In genomic region chr2:1837022-1837421, GRCh38 we compare ENCODE assay signal across 21 cellular contexts.
A peak's percentile ranks its signal among the peaks of the same experiment; 100 is the strongest.
DNase-seq lines count a peak whose midpoint lies in the region; ATAC-seq and TF ChIP-seq lines count a peak whose summit lies in the region.
"Had no signal": no experiment of that assay in that cellular context is flagged by ENCODE, and none has a peak within 500 bp of the region (broad histone marks: within the 10 kb centered on the region; RNA-seq: fewer than 3 reads in every experiment).

No MANE protein-coding gene starts in this region.

- H3K4me1 ChIP-seq in Caco-2 (no peaks in the 10 kb centered on the region), IMR-90 (ENCODE audit: control insufficient read depth, insufficient read depth, low read length) (no peaks in the 10 kb centered on the region; the same call in 1 of the 2 replicates), adipocyte (ENCODE audit: control insufficient read depth, insufficient read depth, low read length) (peaks cover 7% of the 10 kb centered on the region), uterus (no peaks in the 10 kb centered on the region)
- H3K4me1 ChIP-seq: testis had no signal

- H2BK120ac ChIP-seq in IMR-90 (ENCODE audit: low read depth, low read length), result no peak overlapping the region

- H3K27me3 Mint-ChIP-seq in Caco-2 (ENCODE audit: insufficient read depth, unreplicated experiment) (peaks cover 6% of the 10 kb centered on the region), nephron progenitor cell (ENCODE audit: low read depth, poor library complexity) (peaks cover 16% of the 10 kb centered on the region)
- H3K27me3 Mint-ChIP-seq: dendritic cell treated with granulocyte-macrophage colony-stimulating factor and Interleukin-4, amounts not matched to agents 40 ng/mL and 50 ng/mL, for 4 days had no signal

- no peak overlapping the region for H2BK15ac ChIP-seq in IMR-90 (ENCODE audit: low read depth, low read length)

- H3K27me3 ChIP-seq in Caco-2 (replicated peaks; ENCODE audit: control insufficient read depth, insufficient read depth, low read length) (no peaks in the 10 kb centered on the region), IMR-90 (ENCODE audit: control insufficient read depth, insufficient read depth, low read length) (peaks cover 3% of the 10 kb centered on the region; the same call in 1 of the 2 replicates), adipocyte (replicated peaks; ENCODE audit: control insufficient read depth, insufficient read depth, low read length) (peaks cover 10% of the 10 kb centered on the region), uterus (no peaks in the 10 kb centered on the region), MG63 (no peaks in the 10 kb centered on the region)
- H3K27me3 ChIP-seq: testis had no signal

- in situ Hi-C loops in IMR-90 (cut with MboI; ENCODE audit: low sequenced_read_pairs), result loop anchor here (25.0 kb wide), 1 partner anchor 900 kb away; no protein-coding TSS in a partner anchor

- H2AFZ ChIP-seq in IMR-90 (replicated peaks; ENCODE audit: low read length, poor library complexity), result peak overlapping the region; percentile 49

- H2BK20ac ChIP-seq in IMR-90 (ENCODE audit: low read depth, low read length), result no peak overlapping the region

- WGBS in IMR-90 (ENCODE audit: extremely low coverage in 2 of 2, insufficient read length in 1 of 2), 2 experiments, result no CpG with 5 or more reads among the region's 8 CpGs

- H4K91ac ChIP-seq in IMR-90 (ENCODE audit: insufficient read depth, low read depth, low read length), result no peak overlapping the region

- H3K27ac ChIP-seq in IMR-90 (ENCODE audit: insufficient read depth, low read length) (no peak overlapping the region), uterus (no peak overlapping the region)
- H3K27ac ChIP-seq: esophagus squamous epithelium, heart left ventricle, testis had no signal

- TF ChIP-seq POLR2A in IMR-90 (IDR thresholded peaks at IDR 0.05; ENCODE audit: low read depth, low read length) (no peak), uterus (IDR thresholded peaks at IDR 0.05) (no peak)

- no peak overlapping the region for H4K5ac ChIP-seq in IMR-90 (ENCODE audit: low read depth, low read length)

- no peak overlapping the region for H3K23ac ChIP-seq in IMR-90 (ENCODE audit: low read depth, low read length)

- no peak for TF ChIP-seq RAD21 in IMR-90 (IDR thresholded peaks at IDR 0.05; ENCODE audit: low read length)

- H3K9me3 Mint-ChIP-seq in Caco-2 (ENCODE audit: unreplicated experiment), result peaks cover 8% of the 10 kb centered on the region
- no peaks in the 10 kb centered on the region for H3K9me3 Mint-ChIP-seq in nephron progenitor cell
- H3K9me3 Mint-ChIP-seq: dendritic cell treated with granulocyte-macrophage colony-stimulating factor and Interleukin-4, amounts not matched to agents 40 ng/mL and 50 ng/mL, for 4 days had no signal

- H3K36me3 Mint-ChIP-seq in Caco-2 (ENCODE audit: insufficient read depth, unreplicated experiment) (no peaks in the 10 kb centered on the region), nephron progenitor cell (ENCODE audit: low read depth) (no peaks in the 10 kb centered on the region)

- H3K14ac ChIP-seq in IMR-90 (replicated peaks; ENCODE audit: low read depth, low read length), result no peak overlapping the region

- peak; percentile 49; the same call in 1 of the 2 replicates for ATAC-seq in IMR-90 (ENCODE audit: low read depth)
- no peak for ATAC-seq in HG03354 (IDR thresholded peaks at IDR 0.05; ENCODE audit: poor library complexity, severe bottlenecking, unreplicated experiment)
- ATAC-seq: PC-3, SK-N-SH treated with all-trans-retinoic acid at 6 μM for 48 hours had no signal

- no peaks in the 10 kb centered on the region for H3K4me1 Mint-ChIP-seq in Caco-2 (ENCODE audit: low read depth, unreplicated experiment)
- peaks cover 43% of the 10 kb centered on the region for H3K4me1 Mint-ChIP-seq in nephron progenitor cell
- H3K4me1 Mint-ChIP-seq: B cell had no signal

- DNase-seq in Caco-2, result peak in 1 of 2 experiments; percentile 2
- DNase-seq in IMR-90, result no peak
- peak; percentile 40 for DNase-seq in adipocyte (ENCODE audit: low read depth)
- no peak for DNase-seq in nephron progenitor cell
- no peak for DNase-seq in uterus
- no peak for DNase-seq in MG63
- DNase-seq in dermis blood vessel endothelial cell, result no peak
- DNase-seq: activated CD4-positive, alpha-beta T cell treated with anti-CD3 and anti-CD28 coated beads for 4 hours; activated CD8-positive, alpha-beta memory T cell treated with anti-CD3 and anti-CD28 coated beads, Interleukin-2, amount 50 U/mL, for 48 hours; esophagus squamous epithelium; heart left ventricle; kidney glomerular epithelial cell; MM.1S; NCI-H446; PC-3; stimulated activated CD4-positive, alpha-beta T cell treated with anti-CD3 and anti-CD28 coated beads, Interleukin-4, amount 100 ng/mL, for 4 hours; testis had no signal

- H4K8ac ChIP-seq in IMR-90 (ENCODE audit: low read depth in 2 of 2, low read length in 2 of 2), result no peak overlapping the region

- CTCF ChIA-PET in Caco-2 (lab: Charles Lee) (interaction anchor here (1.0 kb wide), 1 partner anchor 8 kb away, joined by 3 read pairs; no protein-coding TSS in a partner anchor), IMR-90 (lab: Yijun Ruan, JAX) (no interaction called here)

- H3K36me3 ChIP-seq in Caco-2 (ENCODE audit: control insufficient read depth, insufficient read depth, low read length) (no peaks in the 10 kb centered on the region; the same call in 1 of the 2 replicates), IMR-90 (ENCODE audit: control insufficient read depth, insufficient read depth, low read length) (no peaks in the 10 kb centered on the region), adipocyte (ENCODE audit: control insufficient read depth, insufficient read depth, low read length, severe bottlenecking) (no peaks in the 10 kb centered on the region), uterus (no peaks in the 10 kb centered on the region), MG63 (no peaks in the 10 kb centered on the region)
- H3K36me3 ChIP-seq: esophagus squamous epithelium, heart left ventricle had no signal

- peak overlapping the region; percentile 57 for H2AK9ac ChIP-seq in IMR-90 (replicated peaks; ENCODE audit: low read depth, low read length, poor library complexity)

- no peak overlapping the region for H2BK5ac ChIP-seq in IMR-90 (ENCODE audit: low read depth, low read length, poor library complexity, severe bottlenecking)

- intact Hi-C loops in Caco-2 (cut with micrococcal nuclease; ENCODE audit: unreplicated experiment) (no loop called here), IMR-90 (cut with micrococcal nuclease) (no loop called here), uterus (cut with DNase I; ENCODE audit: low total_unique reads) (no loop called here)

- no peak overlapping the region for H3K56ac ChIP-seq in IMR-90 (ENCODE audit: extremely low read depth, insufficient read depth, low read length)

- H3K4me3 Mint-ChIP-seq in Caco-2 (ENCODE audit: unreplicated experiment), result peak overlapping the region; percentile 12
- H3K4me3 Mint-ChIP-seq in nephron progenitor cell, result peak overlapping the region; percentile 16
- H3K4me3 Mint-ChIP-seq: B cell; dendritic cell treated with granulocyte-macrophage colony-stimulating factor and Interleukin-4, amounts not matched to agents 40 ng/mL and 50 ng/mL, for 4 days had no signal

- TF ChIP-seq CTCF in Caco-2 (IDR thresholded peaks at IDR 0.05; ENCODE audit: insufficient read depth in 1 of 2, low read depth in 1 of 2, low read length in 1 of 2, severe bottlenecking in 1 of 2, unreplicated experiment in 1 of 2) (no peak), IMR-90 (conservative IDR thresholded peaks at IDR 0.05; ENCODE audit: low read depth, low read length) (no peak), nephron progenitor cell (IDR thresholded peaks at IDR 0.05) (no peak), uterus (IDR thresholded peaks at IDR 0.05) (no peak)

- dilution Hi-C loops in IMR-90 (cut with HindIII; ENCODE audit: low sequenced_read_pairs, unreplicated experiment), result no loop called here

- H3K9me3 ChIP-seq in Caco-2, result no peaks in the 10 kb centered on the region
- H3K9me3 ChIP-seq in IMR-90 (ENCODE audit: control insufficient read depth, insufficient read depth, low read length), result no peaks in the 10 kb centered on the region
- no peaks in the 10 kb centered on the region for H3K9me3 ChIP-seq in adipocyte (ENCODE audit: control insufficient read depth, low read length)
- H3K9me3 ChIP-seq in uterus, result no peaks in the 10 kb centered on the region
- H3K9me3 ChIP-seq in MG63, result no peaks in the 10 kb centered on the region
- H3K9me3 ChIP-seq: esophagus squamous epithelium, heart left ventricle, testis had no signal

- no peak overlapping the region for H3K18ac ChIP-seq in IMR-90 (ENCODE audit: low read depth, low read length)

- H3K79me1 ChIP-seq in IMR-90 (ENCODE audit: low read depth in 1 of 2, low read length in 2 of 2), result no peaks in the 10 kb centered on the region

- H4K20me1 ChIP-seq in IMR-90 (ENCODE audit: insufficient read depth, low read length), result no peaks in the 10 kb centered on the region

- H3K4ac ChIP-seq in IMR-90 (ENCODE audit: low read depth, low read length), result no peak overlapping the region

- H3K4me3 ChIP-seq in Caco-2 (ENCODE audit: low read depth, low read length), result no peak overlapping the region
- H3K4me3 ChIP-seq in IMR-90 (ENCODE audit: insufficient read depth, low read depth, low read length), result no peak overlapping the region
- no peak overlapping the region for H3K4me3 ChIP-seq in adipocyte (ENCODE audit: low read length)
- no peak overlapping the region for H3K4me3 ChIP-seq in uterus
- H3K4me3 ChIP-seq in MG63, result no peak overlapping the region
- H3K4me3 ChIP-seq: esophagus squamous epithelium, heart left ventricle, testis had no signal

- no peak overlapping the region for H3K27ac Mint-ChIP-seq in Caco-2 (ENCODE audit: unreplicated experiment)
- no peak overlapping the region for H3K27ac Mint-ChIP-seq in nephron progenitor cell
- H3K27ac Mint-ChIP-seq: B cell; dendritic cell treated with granulocyte-macrophage colony-stimulating factor and Interleukin-4, amounts not matched to agents 40 ng/mL and 50 ng/mL, for 4 days had no signal

- BruUV-seq in Caco-2 (replicated peaks; lab: Mats Ljungman, UMichigan) (no TSS peak), IMR-90 (replicated peaks; lab: Mats Ljungman, UMichigan) (no TSS peak)

- H3K9ac ChIP-seq in IMR-90 (ENCODE audit: low read depth, low read length), result no peak overlapping the region
- no peak overlapping the region for H3K9ac ChIP-seq in adipocyte (ENCODE audit: low read length)

- H3K4me2 ChIP-seq in IMR-90 (ENCODE audit: low read depth, low read length), result no peak overlapping the region

- no peak overlapping the region for H2AK5ac ChIP-seq in IMR-90 (ENCODE audit: low read depth, low read length)

- no peaks in the 10 kb centered on the region for H3K9me1 ChIP-seq in IMR-90 (ENCODE audit: insufficient read depth, low read length)

- POLR2A ChIA-PET in Caco-2 (lab: Charles Lee) (no interaction called here), IMR-90 (lab: Charles Lee; ENCODE audit: unreplicated experiment) (no interaction called here)

TF ChIP-seq in IMR-90, 13 proteins besides CTCF, POLR2A, EP300 and RAD21:
- TF ChIP-seq BHLHE40 (IDR thresholded peaks at IDR 0.05; ENCODE audit: low read depth, low read length), result peak; percentile 48; the same call in 1 of the 2 replicates
- TF ChIP-seq MAZ (IDR thresholded peaks at IDR 0.05; ENCODE audit: borderline replicate concordance, low read depth, low read length), result no peak
TF ChIP-seq in IMR-90: peak in this region for 1.
